Comparison of ENCODE assay signal across 15 cellular contexts in the genomic region with DNA sequence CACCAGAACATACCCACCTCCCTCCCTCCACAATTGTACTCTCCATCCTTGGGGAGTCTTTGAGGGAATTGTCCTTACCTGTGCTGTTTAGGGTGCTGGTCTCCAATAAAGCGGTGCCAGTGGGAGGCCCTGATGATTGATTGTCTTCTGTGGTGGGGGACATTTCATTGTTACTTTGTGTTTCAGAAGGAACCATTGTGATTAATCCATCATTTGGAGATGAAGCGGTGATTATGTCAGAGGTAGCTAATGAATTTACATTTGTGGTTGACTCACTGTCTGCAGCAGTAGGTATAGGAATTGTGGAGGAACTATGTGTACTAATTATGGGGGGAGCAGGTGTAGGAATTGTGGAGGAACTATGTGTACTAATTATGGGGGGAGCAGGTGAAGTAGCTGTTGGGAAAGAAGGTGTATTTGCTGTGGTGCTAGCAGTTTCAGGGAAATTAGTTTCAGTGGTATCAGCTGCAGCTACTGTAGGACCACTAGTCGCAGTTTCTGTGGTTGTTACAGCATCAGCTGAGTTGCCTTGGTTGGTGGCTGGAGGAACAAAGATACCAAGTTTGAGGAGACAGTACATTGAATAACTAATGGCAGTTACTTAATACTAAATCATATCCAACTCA.
DNase-seq lines count a peak whose midpoint lies in the region; ATAC-seq and FAIRE-seq lines count a peak whose summit lies in the region.
"Had no signal": no experiment of that assay in that cellular context is flagged by ENCODE, and none has a peak within 500 bp of the region (broad histone marks: within the 10 kb centered on the region; RNA-seq: fewer than 3 reads in every experiment).

No MANE protein-coding gene starts in this region.

- FAIRE-seq in GM18507 (lab: Jason Lieb, UNC): peak; percentile 81

- H3K9me3 Mint-ChIP-seq in T-helper 2 cell treated with Interferon-gamma antibody and Interleukin-4, amounts not matched to agents 5 μg/mL and 100 μg/mL, for 36 hours: no peaks in the 10 kb centered on the region
- H3K9me3 Mint-ChIP-seq: natural killer cell had no signal

- peaks cover 3% of the 10 kb centered on the region for H3K4me1 Mint-ChIP-seq in T-helper 2 cell treated with Interferon-gamma antibody and Interleukin-4, amounts not matched to agents 5 μg/mL and 100 μg/mL, for 36 hours (ENCODE audit: low read depth)
- H3K4me1 Mint-ChIP-seq: natural killer cell had no signal

- ATAC-seq in GM19467 (IDR thresholded peaks at IDR 0.05; ENCODE audit: unreplicated experiment): peak; percentile 55
- ATAC-seq in HG02938 (IDR thresholded peaks at IDR 0.05; ENCODE audit: unreplicated experiment): peak; percentile 75
- ATAC-seq: left colon had no signal

- H3K27ac Mint-ChIP-seq in T-helper 2 cell treated with Interferon-gamma antibody and Interleukin-4, amounts not matched to agents 5 μg/mL and 100 μg/mL, for 36 hours: no peak overlapping the region
- H3K27ac Mint-ChIP-seq: natural killer cell had no signal

- H3K27me3 Mint-ChIP-seq in T-helper 2 cell treated with Interferon-gamma antibody and Interleukin-4, amounts not matched to agents 5 μg/mL and 100 μg/mL, for 36 hours (ENCODE audit: low read depth): peaks cover 66% of the 10 kb centered on the region

- H3K4me3 Mint-ChIP-seq in T-helper 2 cell treated with Interferon-gamma antibody and Interleukin-4, amounts not matched to agents 5 μg/mL and 100 μg/mL, for 36 hours: no peak overlapping the region
- H3K4me3 Mint-ChIP-seq: natural killer cell had no signal

- DNase-seq in GM18507 (ENCODE audit: extremely low spot score, insufficient read length, low read depth) (no peak), NCI-H69 (lab: John Stamatoyannopoulos, UW) (peak; percentile 32), NCI-H2107 (lab: John Stamatoyannopoulos, UW) (no peak), kidney tubule cell (ENCODE audit: low spot score) (no peak), amniotic stem cell (lab: John Stamatoyannopoulos, UW) (no peak)
- DNase-seq in T-helper 2 cell treated with Interferon-gamma antibody and Interleukin-4, amounts not matched to agents 5 μg/mL and 100 μg/mL, for 36 hours (ENCODE audit: low spot score): no peak
- DNase-seq: activated gamma-delta T cell, AML-193, DND-41, heart left ventricle, left colon, natural killer cell, retina had no signal

- H3K36me3 Mint-ChIP-seq in T-helper 2 cell treated with Interferon-gamma antibody and Interleukin-4, amounts not matched to agents 5 μg/mL and 100 μg/mL, for 36 hours (ENCODE audit: low read depth): no peaks in the 10 kb centered on the region
- H3K36me3 Mint-ChIP-seq: natural killer cell had no signal
